In the genomic region with DNA sequence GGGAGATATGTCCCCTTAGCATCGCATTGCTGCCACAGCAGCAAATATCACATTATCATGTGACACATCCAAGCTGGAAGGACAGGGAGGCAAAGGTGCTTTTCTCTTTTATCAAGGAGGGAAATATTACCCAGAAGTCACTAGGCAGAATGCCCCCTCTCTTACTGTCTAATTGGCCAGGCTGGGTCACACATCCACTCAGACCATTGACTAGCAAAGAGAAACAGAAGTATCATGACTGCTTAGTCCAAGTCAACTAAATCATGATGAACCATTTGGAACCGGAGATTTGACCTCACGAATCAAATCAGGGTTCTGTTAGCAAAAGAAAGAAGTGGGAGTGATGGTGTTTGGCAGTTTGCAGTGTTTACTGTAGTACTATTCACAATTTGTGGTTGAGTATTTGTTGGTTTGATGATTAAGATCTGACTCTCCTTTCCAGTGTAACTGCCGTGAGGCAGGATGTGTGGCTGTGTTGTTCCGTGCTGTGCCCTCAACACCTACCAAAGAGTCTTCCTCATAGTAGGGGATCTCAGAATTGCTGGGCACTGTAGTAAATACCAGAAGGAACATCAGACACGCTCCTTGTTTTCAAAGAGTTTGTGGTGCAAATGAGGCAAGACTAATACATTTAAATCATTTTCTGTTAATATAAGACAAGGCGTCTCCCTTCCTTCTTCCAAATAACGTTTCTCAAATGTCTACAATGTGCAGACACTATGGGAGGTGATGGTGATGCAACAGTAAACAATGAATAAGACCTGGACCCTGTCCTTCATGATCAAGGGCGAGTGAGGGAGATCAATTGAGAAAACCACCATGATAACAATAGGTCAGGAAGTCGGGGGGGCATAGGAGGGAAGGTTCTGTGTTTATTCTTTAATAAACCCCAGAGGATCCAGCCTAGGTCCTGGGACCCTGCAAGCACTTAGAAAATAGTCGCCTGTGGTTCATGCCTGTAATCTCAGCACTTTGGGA, we compare ENCODE assay signal across 1 cellular context.
A peak's percentile ranks its signal among the peaks of the same experiment; 100 is the strongest.
TF ChIP-seq lines count a peak whose summit lies in the region.

No MANE protein-coding gene starts in this region.

TF ChIP-seq in IMR-90, 13 proteins besides CTCF, POLR2A, EP300 and RAD21:
- TF ChIP-seq, protein P1, sequence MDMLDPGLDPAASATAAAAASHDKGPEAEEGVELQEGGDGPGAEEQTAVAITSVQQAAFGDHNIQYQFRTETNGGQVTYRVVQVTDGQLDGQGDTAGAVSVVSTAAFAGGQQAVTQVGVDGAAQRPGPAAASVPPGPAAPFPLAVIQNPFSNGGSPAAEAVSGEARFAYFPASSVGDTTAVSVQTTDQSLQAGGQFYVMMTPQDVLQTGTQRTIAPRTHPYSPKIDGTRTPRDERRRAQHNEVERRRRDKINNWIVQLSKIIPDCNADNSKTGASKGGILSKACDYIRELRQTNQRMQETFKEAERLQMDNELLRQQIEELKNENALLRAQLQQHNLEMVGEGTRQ (IDR thresholded peaks at IDR 0.05; ENCODE audit: low read depth, low read length): no peak
- peak; percentile 41; the same call in 1 of the 2 replicates for TF ChIP-seq CEBPB (IDR thresholded peaks at IDR 0.05; ENCODE audit: low read depth, low read length)
- no peak for TF ChIP-seq BHLHE40 (IDR thresholded peaks at IDR 0.05; ENCODE audit: low read depth, low read length)
- no peak for TF ChIP-seq RFX5 (IDR thresholded peaks at IDR 0.05; ENCODE audit: low read depth, low read length)
- no peak for TF ChIP-seq SMC3 (IDR thresholded peaks at IDR 0.05; ENCODE audit: low read depth, low read length)
- no peak for TF ChIP-seq FOS (IDR thresholded peaks at IDR 0.05; ENCODE audit: low read depth, low read length)
- no peak for TF ChIP-seq MAZ (IDR thresholded peaks at IDR 0.05; ENCODE audit: borderline replicate concordance, low read depth, low read length)
- TF ChIP-seq MXI1 (IDR thresholded peaks at IDR 0.05; ENCODE audit: borderline replicate concordance, low read depth, low read length): no peak
